Comparison of ENCODE assay signal across 2 cellular contexts in the genomic region with DNA sequence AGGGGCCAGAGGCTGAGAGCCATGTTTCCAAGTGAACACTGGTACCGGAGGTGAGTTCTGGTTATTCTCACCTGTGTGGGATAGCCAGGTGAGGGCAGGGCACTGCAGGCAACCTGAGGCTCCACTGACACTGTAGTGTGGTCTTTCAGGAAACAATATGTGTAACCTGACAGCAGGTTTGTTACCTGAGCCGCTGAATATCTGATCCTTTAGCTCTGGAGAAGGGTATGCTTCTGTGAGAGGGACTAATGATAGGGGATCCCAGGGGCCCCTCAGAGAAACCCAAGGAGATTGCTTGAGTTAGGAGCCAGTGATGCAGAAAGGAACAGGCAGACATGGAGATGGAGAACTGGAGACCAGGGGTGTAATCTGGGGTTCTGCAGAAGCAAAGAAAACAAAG. TPM values are rescaled to one million over a fixed set of nuclear protein-coding genes. Genes with fewer than 3 reads are reported as not detected.
"Had no signal": no experiment of that assay in that cellular context is flagged by ENCODE, and none has a peak within 500 bp of the region (broad histone marks: within the 10 kb centered on the region; RNA-seq: fewer than 3 reads in every experiment).

STRC (minus strand) TSS at position 101 of the 400 bp plus-strand sequence; CDS start at position 23, 78 bp downstream.

RNA-seq across cellular contexts. Expression of gene STRC, which starts in this region (rescaled TPM):
- total RNA-seq: LHCN-M2, M059J had no signal
